In genomic region chr17:36592711-36593321, GRCh38 we compare ENCODE assay signal across 8 cellular contexts. TPM values are rescaled to one million over a fixed set of nuclear protein-coding genes. Genes with fewer than 3 reads are reported as not detected.
DNase-seq lines count a peak whose midpoint lies in the region; ATAC-seq and TF ChIP-seq lines count a peak whose summit lies in the region.

No MANE protein-coding gene starts in this region.

- no peaks in the 10 kb centered on the region for H3K27me3 Mint-ChIP-seq in activated CD8-positive, alpha-beta T cell treated with anti-CD3 and anti-CD28 coated beads, Interleukin-2, amount 10 ng/mL, durations not matched to agents 7 days and 5 days (ENCODE audit: low read depth)

- POLR2A ChIA-PET in activated CD8-positive, alpha-beta T cell treated with anti-CD3 and anti-CD28 coated beads, Interleukin-2, amount 10 ng/mL, durations not matched to agents 7 days and 5 days (lab: Charles Lee) = interaction anchor here (0.6 to 3.6 kb wide), 3 partner anchors 9 to 47 kb away, joined by 3 to 22 read pairs (median 4); partner anchors contain the start of gene MRM1

- no peak overlapping the region for H3K27ac Mint-ChIP-seq in activated CD8-positive, alpha-beta T cell treated with anti-CD3 and anti-CD28 coated beads, Interleukin-2, amount 10 ng/mL, durations not matched to agents 7 days and 5 days

- peak overlapping the region; percentile 63 for H3K9ac ChIP-seq in smooth muscle cell (ENCODE audit: low read depth)

- H3F3A ChIP-seq in smooth muscle cell (ENCODE audit: low read depth) = peaks cover 31% of the 10 kb centered on the region

- H3K9me3 ChIP-seq in iPS DF 6.9 (ENCODE audit: control insufficient read depth, insufficient read depth, low read length) (no peaks in the 10 kb centered on the region), smooth muscle cell (replicated peaks; ENCODE audit: low read depth) (no peaks in the 10 kb centered on the region)

- H3K27ac ChIP-seq in iPS DF 6.9 (ENCODE audit: low read length) = no peak overlapping the region
- no peak overlapping the region for H3K27ac ChIP-seq in smooth muscle cell (ENCODE audit: low read depth)

- peak overlapping the region; percentile 89 for H3K4me2 ChIP-seq in smooth muscle cell

- H3K36me3 ChIP-seq in iPS DF 6.9 (ENCODE audit: control insufficient read depth, insufficient read depth, low read length) = 0 out of 2 replicates have a peak, but pooled peaks cover 2% of the 10 kb centered on the region
- H3K36me3 ChIP-seq in smooth muscle cell (ENCODE audit: low read depth) = no peaks in the 10 kb centered on the region

- H4K20me1 ChIP-seq in smooth muscle cell (ENCODE audit: low read depth) = peaks cover 34% of the 10 kb centered on the region

- H3K27me3 ChIP-seq in iPS DF 6.9 (ENCODE audit: control insufficient read depth, insufficient read depth, low read length) (no peaks in the 10 kb centered on the region), smooth muscle cell (ENCODE audit: low read depth) (no peaks in the 10 kb centered on the region)

- no CpG with 5 or more reads among the region's 4 CpGs for WGBS in iPS DF 6.9 (ENCODE audit: insufficient coverage, insufficient read length)
- WGBS in smooth muscle cell (ENCODE audit: low lambda C conversion rate) = 26% methylated on average over 4 of the region's 4 CpGs

- no peaks in the 10 kb centered on the region for H3K9me3 Mint-ChIP-seq in activated CD8-positive, alpha-beta T cell treated with anti-CD3 and anti-CD28 coated beads, Interleukin-2, amount 10 ng/mL, durations not matched to agents 7 days and 5 days (ENCODE audit: insufficient read depth)

- peaks cover 26% of the 10 kb centered on the region for H3K36me3 Mint-ChIP-seq in activated CD8-positive, alpha-beta T cell treated with anti-CD3 and anti-CD28 coated beads, Interleukin-2, amount 10 ng/mL, durations not matched to agents 7 days and 5 days (ENCODE audit: low read depth)

- TF ChIP-seq CTCF in HFF-Myc (IDR thresholded peaks at IDR 0.05; ENCODE audit: low read depth, low read length, missing control alignments) (no peak), smooth muscle cell (IDR thresholded peaks at IDR 0.05; ENCODE audit: borderline replicate concordance, insufficient read depth, poor library complexity, severe bottlenecking) (no peak)

- no peaks in the 10 kb centered on the region for H3K79me2 ChIP-seq in smooth muscle cell (ENCODE audit: low read depth)

- H3K4me1 ChIP-seq in iPS DF 6.9 (ENCODE audit: control insufficient read depth, insufficient read depth, low read length) (peaks cover 2% of the 10 kb centered on the region; the same call in 1 of the 2 replicates), smooth muscle cell (ENCODE audit: low read depth) (peaks cover 15% of the 10 kb centered on the region)

- ATAC-seq in activated CD8-positive, alpha-beta T cell treated with anti-CD3 and anti-CD28 coated beads, Interleukin-2, amount 10 ng/mL, durations not matched to agents 7 days and 5 days = no peak
- no peak for ATAC-seq in HG02610 (IDR thresholded peaks at IDR 0.05; ENCODE audit: unreplicated experiment)

- no peak for DNase-seq in HFF-Myc (ENCODE audit: extremely low read depth, low read depth)
- no peak for DNase-seq in activated CD8-positive, alpha-beta T cell treated with anti-CD3 and anti-CD28 coated beads, Interleukin-2, amount 10 ng/mL, durations not matched to agents 7 days and 5 days
- no peak for DNase-seq in iPS DF 6.9 (ENCODE audit: low read depth, low spot score)
- no peak for DNase-seq in smooth muscle cell (lab: John Stamatoyannopoulos, UW; ENCODE audit: unreplicated experiment)
- DNase-seq in AG20443 (ENCODE audit: low spot score) = no peak
- DNase-seq in NCI-H2107 treated with DMSO at 0.1 percent for 48 hours (lab: John Stamatoyannopoulos, UW; ENCODE audit: unreplicated experiment) = no peak
- DNase-seq in retina = no peak

- peak overlapping the region; percentile 59 for H3K4me3 ChIP-seq in HFF-Myc (replicated peaks; ENCODE audit: low read depth, low read length)
- peak overlapping the region; percentile 99; the same call in 1 of the 2 replicates for H3K4me3 ChIP-seq in iPS DF 6.9 (ENCODE audit: low read length)
- peak overlapping the region; percentile 80 for H3K4me3 ChIP-seq in smooth muscle cell

- CTCF ChIA-PET in activated CD8-positive, alpha-beta T cell treated with anti-CD3 and anti-CD28 coated beads, Interleukin-2, amount 10 ng/mL, durations not matched to agents 7 days and 5 days (lab: Charles Lee) = interaction anchor here (1.0 to 8.6 kb wide), 2 partner anchors 9 to 36 kb away, joined by 3 to 70 read pairs; partner anchors contain the start of gene MRM1

- no peak overlapping the region for H2AFZ ChIP-seq in smooth muscle cell (ENCODE audit: low read depth)

- peaks cover 46% of the 10 kb centered on the region for H3K4me1 Mint-ChIP-seq in activated CD8-positive, alpha-beta T cell treated with anti-CD3 and anti-CD28 coated beads, Interleukin-2, amount 10 ng/mL, durations not matched to agents 7 days and 5 days (ENCODE audit: low read depth)

- H3K4me3 Mint-ChIP-seq in activated CD8-positive, alpha-beta T cell treated with anti-CD3 and anti-CD28 coated beads, Interleukin-2, amount 10 ng/mL, durations not matched to agents 7 days and 5 days = peak overlapping the region; percentile 57

RNA-seq across cellular contexts. Expression of gene DHRS11, which starts 1.1 kb away (rescaled TPM):
- 1 to 10 TPM; 4.7 to 5.0 TPM for total RNA-seq in activated CD8-positive, alpha-beta T cell treated with anti-CD3 and anti-CD28 coated beads, Interleukin-2, amount 10 ng/mL, durations not matched to agents 7 days and 5 days
- total RNA-seq in smooth muscle cell = 2.9 and 3.1 TPM in 2 replicates
- 9.4 and 12.2 TPM in 2 replicates for polyA plus RNA-seq in smooth muscle cell

RNA-seq across cellular contexts. Expression of gene MRM1, which starts 8.6 kb away (rescaled TPM):
- 10 to 100 TPM; 10.7 to 13.1 TPM for total RNA-seq in activated CD8-positive, alpha-beta T cell treated with anti-CD3 and anti-CD28 coated beads, Interleukin-2, amount 10 ng/mL, durations not matched to agents 7 days and 5 days
- 1.7 and 2.9 TPM in 2 replicates for total RNA-seq in smooth muscle cell
- polyA plus RNA-seq in smooth muscle cell = 2.2 and 2.8 TPM in 2 replicates

RNA-seq across cellular contexts. Expression of gene GGNBP2, which starts 48.1 kb away (rescaled TPM):
- 100 to 1,000 TPM; 112 to 122 TPM for total RNA-seq in activated CD8-positive, alpha-beta T cell treated with anti-CD3 and anti-CD28 coated beads, Interleukin-2, amount 10 ng/mL, durations not matched to agents 7 days and 5 days
- total RNA-seq in smooth muscle cell = 56.6 and 61.8 TPM in 2 replicates
- polyA plus RNA-seq in smooth muscle cell = 54.4 and 68.8 TPM in 2 replicates

RNA-seq across cellular contexts. Expression of gene PIGW, which starts 58.0 kb away (rescaled TPM):
- total RNA-seq in activated CD8-positive, alpha-beta T cell treated with anti-CD3 and anti-CD28 coated beads, Interleukin-2, amount 10 ng/mL, durations not matched to agents 7 days and 5 days = 10 to 100 TPM in 1 of 2 experiments, 1 to 10 TPM in 1; 8.0 to 11.7 TPM
- 2.3 and 3.4 TPM in 2 replicates for total RNA-seq in smooth muscle cell
- 4.5 TPM in 2 replicates for polyA plus RNA-seq in smooth muscle cell

RNA-seq across cellular contexts. Expression of gene MYO19, which starts 58.1 kb away (rescaled TPM):
- total RNA-seq in activated CD8-positive, alpha-beta T cell treated with anti-CD3 and anti-CD28 coated beads, Interleukin-2, amount 10 ng/mL, durations not matched to agents 7 days and 5 days = 100 to 1,000 TPM; 136 to 142 TPM
- 32.8 and 34.8 TPM in 2 replicates for total RNA-seq in smooth muscle cell
- 20.4 and 27.9 TPM in 2 replicates for polyA plus RNA-seq in smooth muscle cell
